10 cellular contexts compared by ENCODE assay signal in genomic region chr9:86766912-86767311, GRCh38.
DNase-seq lines count a peak whose midpoint lies in the region; ATAC-seq and TF ChIP-seq lines count a peak whose summit lies in the region.
"Had no signal": no experiment of that assay in that cellular context is flagged by ENCODE, and none has a peak within 500 bp of the region (broad histone marks: within the 10 kb centered on the region; RNA-seq: fewer than 3 reads in every experiment).

No MANE protein-coding gene starts in this region.

- H3K27me3 ChIP-seq in HL-60 (ENCODE audit: insufficient read depth, poor library complexity, severe bottlenecking) (no peaks in the 10 kb centered on the region), SK-N-SH (ENCODE audit: insufficient read depth) (no peaks in the 10 kb centered on the region), smooth muscle cell (ENCODE audit: low read depth) (no peaks in the 10 kb centered on the region)

- TF ChIP-seq CTCF in HL-60 (IDR thresholded peaks at IDR 0.05; ENCODE audit: insufficient read depth, low read length) (no peak), SK-N-SH (IDR thresholded peaks at IDR 0.05) (no peak), smooth muscle cell (IDR thresholded peaks at IDR 0.05; ENCODE audit: borderline replicate concordance, insufficient read depth, poor library complexity, severe bottlenecking) (no peak)

- H3K9ac ChIP-seq in SK-N-SH, result no peak overlapping the region
- peak overlapping the region; percentile 43 for H3K9ac ChIP-seq in smooth muscle cell (ENCODE audit: low read depth)

- no peak overlapping the region for H3K27ac ChIP-seq in HL-60 (replicated peaks)
- peak overlapping the region in 1 of 2 experiments; percentile 9; a peak in 1 of 4 replicates for H3K27ac ChIP-seq in SK-N-SH (ENCODE audit: low read depth in 2 of 2, low read length in 1 of 2)
- H3K27ac ChIP-seq in smooth muscle cell (ENCODE audit: low read depth), result peak overlapping the region; percentile 83
- H3K27ac ChIP-seq: coronary artery had no signal

- H3K4me2 ChIP-seq in SK-N-SH (no peak overlapping the region), smooth muscle cell (peak overlapping the region; percentile 21)

- no peaks in the 10 kb centered on the region for H3K36me3 ChIP-seq in SK-N-SH (replicated peaks in 1 of 2; ENCODE audit: control insufficient read depth in 1 of 2, insufficient read depth in 2 of 2, low read length in 1 of 2)
- no peaks in the 10 kb centered on the region for H3K36me3 ChIP-seq in smooth muscle cell (ENCODE audit: low read depth)

- TF ChIP-seq RAD21 in SK-N-SH (IDR thresholded peaks at IDR 0.05; ENCODE audit: low read length), result no peak

- H3K79me2 ChIP-seq in SK-N-SH (ENCODE audit: insufficient read depth) (no peaks in the 10 kb centered on the region), smooth muscle cell (ENCODE audit: low read depth) (no peaks in the 10 kb centered on the region)

- no peak overlapping the region for H2AFZ ChIP-seq in SK-N-SH (ENCODE audit: low read depth)
- no peak overlapping the region for H2AFZ ChIP-seq in smooth muscle cell (ENCODE audit: low read depth)

- H3K4me1 ChIP-seq in SK-N-SH (ENCODE audit: control insufficient read depth in 1 of 2, insufficient read depth in 2 of 2, low read depth in 1 of 2, low read length in 1 of 2), result no peaks in the 10 kb centered on the region
- H3K4me1 ChIP-seq in smooth muscle cell (ENCODE audit: low read depth), result peaks cover 4% of the 10 kb centered on the region

- CTCF ChIA-PET in SK-N-SH (lab: Yijun Ruan, JAX), result no interaction called here

- POLR2A ChIA-PET in SK-N-SH (lab: Yijun Ruan, JAX), result no interaction called here

- H3F3A ChIP-seq in SK-N-SH (replicated peaks; ENCODE audit: insufficient read depth) (no peaks in the 10 kb centered on the region), smooth muscle cell (ENCODE audit: low read depth) (no peaks in the 10 kb centered on the region)

- H3K9me3 ChIP-seq in SK-N-SH (no peaks in the 10 kb centered on the region), smooth muscle cell (replicated peaks; ENCODE audit: low read depth) (no peaks in the 10 kb centered on the region)

- 18% methylated on average over 7 of the region's 7 CpGs for WGBS in SK-N-SH (ENCODE audit: low lambda C conversion rate)
- 29% methylated on average over 7 of the region's 7 CpGs for WGBS in smooth muscle cell (ENCODE audit: low lambda C conversion rate)

- peak in 1 of 2 experiments; percentile 76; a peak in 1 of 4 replicates for TF ChIP-seq EP300 in SK-N-SH (IDR thresholded peaks at IDR 0.05; ENCODE audit: borderline replicate concordance in 1 of 2, low read depth in 1 of 2, low read length in 1 of 2)

- DNase-seq in HL-60 (ENCODE audit: low read depth in 1 of 2, low spot score in 1 of 2) (peak; percentile 75 to 93), SK-N-SH (no peak), foreskin melanocyte (peak; percentile 96), smooth muscle cell (lab: John Stamatoyannopoulos, UW; ENCODE audit: unreplicated experiment) (no peak), cerebellar nuclear complex (lab: John Stamatoyannopoulos, UW) (no peak), mesenteric fat pad (ENCODE audit: low spot score) (no peak)
- DNase-seq in stimulated activated CD4-positive, alpha-beta T cell treated with anti-CD3 and anti-CD28 coated beads, Interleukin-4, amount 100 ng/mL, for 1 hour, result no peak
- DNase-seq: NCI-H446 treated with DMSO at 0.1 percent for 48 hours had no signal

- no peaks in the 10 kb centered on the region for H4K20me1 ChIP-seq in SK-N-SH (ENCODE audit: insufficient read depth)
- no peaks in the 10 kb centered on the region for H4K20me1 ChIP-seq in smooth muscle cell (ENCODE audit: low read depth)

- no peak overlapping the region for H3K4me3 ChIP-seq in HL-60 (replicated peaks; ENCODE audit: insufficient read depth, low read length)
- no peak overlapping the region for H3K4me3 ChIP-seq in SK-N-SH (ENCODE audit: low read depth in 2 of 2, low read length in 1 of 2)
- H3K4me3 ChIP-seq in smooth muscle cell, result no peak overlapping the region
- H3K4me3 ChIP-seq: coronary artery had no signal

- no peak for ATAC-seq in HG02571 (IDR thresholded peaks at IDR 0.05; ENCODE audit: unreplicated experiment)

- no peaks in the 10 kb centered on the region for H3K9me2 ChIP-seq in SK-N-SH

TF ChIP-seq in SK-N-SH, 30 proteins besides CTCF, POLR2A, EP300 and RAD21:
- no peak for TF ChIP-seq GABPA (IDR thresholded peaks at IDR 0.05; ENCODE audit: low read depth)
- TF ChIP-seq IRF3 (IDR thresholded peaks at IDR 0.05; ENCODE audit: low read depth, low read length), result no peak
- peak; percentile 78 for TF ChIP-seq NFIC (IDR thresholded peaks at IDR 0.05; ENCODE audit: borderline replicate concordance)
- peak; percentile 83 for TF ChIP-seq FOSL2 (IDR thresholded peaks at IDR 0.05; ENCODE audit: borderline replicate concordance, low read depth)
- TF ChIP-seq MAX (IDR thresholded peaks at IDR 0.05; ENCODE audit: low read depth), result 0 out of 2 replicates have a peak, but pooled peaks have one; percentile 17
- TF ChIP-seq MEF2A (IDR thresholded peaks at IDR 0.05; ENCODE audit: borderline replicate concordance, low read depth), result no peak
- no peak for TF ChIP-seq FOXJ3 (CRISPR knock-in tag; IDR thresholded peaks at IDR 0.05)
- no peak for TF ChIP-seq CHD2 (IDR thresholded peaks at IDR 0.05; ENCODE audit: low read length, partially characterized antibody)
- no peak for TF ChIP-seq TAF1 (IDR thresholded peaks at IDR 0.05; ENCODE audit: borderline replicate concordance, low read depth, low read length)
- TF ChIP-seq PBX3 (IDR thresholded peaks at IDR 0.05), result peak; percentile 65
- no peak for TF ChIP-seq FOXM1 (IDR thresholded peaks at IDR 0.05; ENCODE audit: low read depth)
- TF ChIP-seq ELF1 (IDR thresholded peaks at IDR 0.05), result no peak
- TF ChIP-seq JUND (IDR thresholded peaks at IDR 0.05), result peak; percentile 72
- TF ChIP-seq TCF12 (IDR thresholded peaks at IDR 0.05), result peak; percentile 68

Comparison
In these comparisons a context has a peak if more than half of its experiments do, and no peak if none do; other contexts are left out.
1. DNase-seq: peak in HL-60 (2 of 2) and foreskin melanocyte (single experiment); none in SK-N-SH (single experiment), smooth muscle cell (single experiment), stimulated activated CD4-positive, alpha-beta T cell treated with anti-CD3 and anti-CD28 coated beads, Interleukin-4, amount 100 ng/mL, for 1 hour (single experiment), cerebellar nuclear complex (0 of 2) and mesenteric fat pad (single experiment).